ENCODE assay signal across 9 cellular contexts in the genomic region with DNA sequence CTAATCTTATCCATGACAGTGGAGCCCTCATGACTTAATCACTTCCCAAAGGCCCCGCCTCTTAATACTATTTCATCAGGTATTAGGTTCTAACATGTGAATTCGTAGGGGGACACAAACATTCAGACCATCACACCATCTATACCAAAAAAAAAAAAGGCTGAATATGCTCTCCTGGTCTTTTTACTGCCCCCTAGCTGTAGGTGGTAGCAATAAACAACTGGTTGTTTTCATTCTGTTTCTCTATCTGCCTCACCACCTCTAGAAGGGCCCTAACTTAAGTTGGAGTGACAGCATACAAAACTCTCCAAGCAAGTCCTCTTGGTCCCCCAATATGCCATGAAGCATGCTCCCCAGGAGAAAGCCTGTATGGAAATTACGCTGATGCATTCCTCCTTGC.
A peak's percentile ranks its signal among the peaks of the same experiment; 100 is the strongest.
DNase-seq lines count a peak whose midpoint lies in the region; ATAC-seq and TF ChIP-seq lines count a peak whose summit lies in the region.
"Had no signal": no experiment of that assay in that cellular context is flagged by ENCODE, and none has a peak within 500 bp of the region (broad histone marks: within the 10 kb centered on the region; RNA-seq: fewer than 3 reads in every experiment).

No MANE protein-coding gene starts in this region.

- peak; percentile 21 for DNase-seq in GM12865 (ENCODE audit: low read depth)
- peak; percentile 0 for DNase-seq in GM23248
- peak; percentile 63 for DNase-seq in NAMALWA (ENCODE audit: low spot score)
- peak; percentile 41 for DNase-seq in iPS-NIHi11 (ENCODE audit: low spot score)
- DNase-seq in ascending aorta (ENCODE audit: low spot score in 2 of 2), result no peak
- DNase-seq in inferior parietal cortex (ENCODE audit: extremely low spot score), result no peak
- no peak for DNase-seq in gastrocnemius medialis
- DNase-seq: SHP77 treated with DMSO at 0.1 percent for 48 hours had no signal

- H3K9me3 ChIP-seq in GM23248 (ENCODE audit: low read depth), result no peaks in the 10 kb centered on the region
- H3K9me3 ChIP-seq in ascending aorta, result no peaks in the 10 kb centered on the region
- H3K9me3 ChIP-seq in gastrocnemius medialis, result no peaks in the 10 kb centered on the region

- H3K4me3 ChIP-seq in GM12865 (ENCODE audit: low read depth, low read length), result no peak overlapping the region
- no peak overlapping the region for H3K4me3 ChIP-seq in GM23248
- H3K4me3 ChIP-seq in ascending aorta, result no peak overlapping the region
- H3K4me3 ChIP-seq in gastrocnemius medialis, result no peak overlapping the region

- no peaks in the 10 kb centered on the region for H3K79me2 ChIP-seq in GM23248 (ENCODE audit: insufficient read depth)

- H3K4me1 ChIP-seq in GM23248 (ENCODE audit: insufficient read depth), result no peaks in the 10 kb centered on the region
- H3K4me1 ChIP-seq in ascending aorta, result no peaks in the 10 kb centered on the region
- H3K4me1 ChIP-seq in gastrocnemius medialis, result no peaks in the 10 kb centered on the region

- no peaks in the 10 kb centered on the region for H4K20me1 ChIP-seq in GM23248 (ENCODE audit: insufficient read depth)

- H3F3A ChIP-seq in GM23248 (ENCODE audit: insufficient read depth), result no peaks in the 10 kb centered on the region

- TF ChIP-seq CTCF in GM12865 (IDR thresholded peaks at IDR 0.05; ENCODE audit: insufficient read depth, low read depth, low read length, missing control alignments), result peak; percentile 52
- no peak for TF ChIP-seq CTCF in ascending aorta (IDR thresholded peaks at IDR 0.05)
- no peak for TF ChIP-seq CTCF in gastrocnemius medialis (IDR thresholded peaks at IDR 0.05 in 4 of 5, conservative IDR thresholded peaks at IDR 0.05 in 1 of 5)

- H3K36me3 ChIP-seq in GM23248 (ENCODE audit: low read depth), result no peaks in the 10 kb centered on the region
- no peaks in the 10 kb centered on the region for H3K36me3 ChIP-seq in ascending aorta
- no peaks in the 10 kb centered on the region for H3K36me3 ChIP-seq in gastrocnemius medialis

- H3K9me2 ChIP-seq in GM23248 (ENCODE audit: insufficient read depth), result no peaks in the 10 kb centered on the region

- intact Hi-C loops in ascending aorta (cut with DNase I) (no loop called here), gastrocnemius medialis (cut with DNase I; ENCODE audit: low total_unique reads) (no loop called here)

- no peak overlapping the region for H2AFZ ChIP-seq in GM23248

- in situ Hi-C loops in GM23248 (cut with MboI), result no loop called here
- in situ Hi-C loops in gastrocnemius medialis (cut with MboI; ENCODE audit: low sequenced_read_pairs in 4 of 4), result no loop called here

- H3K27me3 ChIP-seq in GM23248 (replicated peaks; ENCODE audit: insufficient read depth), result no peaks in the 10 kb centered on the region
- H3K27me3 ChIP-seq in ascending aorta, result no peaks in the 10 kb centered on the region
- H3K27me3 ChIP-seq in gastrocnemius medialis, result no peaks in the 10 kb centered on the region

- H3K9ac ChIP-seq in GM23248, result no peak overlapping the region

- TF ChIP-seq POLR2A in gastrocnemius medialis (IDR thresholded peaks at IDR 0.05), result no peak

- no peak for ATAC-seq in HG02678 (IDR thresholded peaks at IDR 0.05; ENCODE audit: unreplicated experiment)
- no peak for ATAC-seq in gastrocnemius medialis

- 11 to 13% methylated on average over 3 of the region's 3 CpGs for WGBS in GM23248 (ENCODE audit: low coverage in 1 of 2, low lambda C conversion rate in 2 of 2, missing lambda C conversion rate in 2 of 2), 2 experiments

- no peak overlapping the region for H3K27ac ChIP-seq in GM23248
- no peak overlapping the region for H3K27ac ChIP-seq in ascending aorta
- no peak overlapping the region for H3K27ac ChIP-seq in gastrocnemius medialis

- H3K4me2 ChIP-seq in GM23248 (ENCODE audit: unreplicated experiment), result no peak overlapping the region

Comparison
In these comparisons a context has a peak if more than half of its experiments do, and no peak if none do; other contexts are left out.
1. DNase-seq: peak in GM12865 (single experiment), GM23248 (single experiment), NAMALWA (single experiment) and iPS-NIHi11 (single experiment); none in ascending aorta (0 of 2), inferior parietal cortex (single experiment) and gastrocnemius medialis (0 of 2).